24 cellular contexts compared by ENCODE assay signal in genomic region chr7:5550385-5550784, GRCh38.
"Had no signal": no experiment of that assay in that cellular context is flagged by ENCODE, and none has a peak within 500 bp of the region (broad histone marks: within the 10 kb centered on the region; RNA-seq: fewer than 3 reads in every experiment).

No MANE protein-coding gene starts in this region.

- ATAC-seq: gastrocnemius medialis; heart left ventricle; lower lobe of right lung; naive thymus-derived CD8-positive, alpha-beta T cell had no signal

- H3K4me3 ChIP-seq: breast epithelium, colonic mucosa, esophagus squamous epithelium, gastrocnemius medialis, heart left ventricle, lower lobe of right lung, prostate gland, spleen, tibial artery had no signal

- H3K9me3 ChIP-seq: breast epithelium, colonic mucosa, esophagus squamous epithelium, gastrocnemius medialis, heart left ventricle, lower lobe of right lung, prostate gland, spleen, tibial artery had no signal

- DNase-seq: activated CD4-positive, alpha-beta memory T cell treated with anti-CD3 and anti-CD28 coated beads for 36 hours; activated CD4-positive, alpha-beta T cell treated with anti-CD3 and anti-CD28 coated beads for 4 hours; activated CD4-positive, CD25-positive, alpha-beta regulatory T cell; activated effector memory CD4-positive, alpha-beta T cell treated with Interleukin-2 at 50 U/mL for 16 hours; activated naive CD4-positive, alpha-beta T cell treated with anti-CD3 and anti-CD28 coated beads for 36 hours; activated naive CD8-positive, alpha-beta T cell treated with anti-CD3 and anti-CD28 coated beads, Interleukin-2, amount 10 ng/mL, durations not matched to agents 7 days and 5 days; activated T-cell treated with anti-CD3 and anti-CD28 coated beads, Interleukin-2, amount 50 U/mL, for 48 hours; amniotic stem cell; colonic mucosa; esophagus squamous epithelium; gastrocnemius medialis; heart left ventricle; kidney; lower lobe of right lung; naive thymus-derived CD8-positive, alpha-beta T cell; spleen; stimulated activated CD4-positive, alpha-beta T cell treated with anti-CD3 and anti-CD28 coated beads, Interleukin-4, amount 100 ng/mL, for 1 hour; substantia nigra; T-helper 9 cell; tibial artery had no signal

- H3K9me3 Mint-ChIP-seq: activated CD4-positive, alpha-beta memory T cell treated with anti-CD3 and anti-CD28 coated beads for 36 hours; activated naive CD4-positive, alpha-beta T cell treated with anti-CD3 and anti-CD28 coated beads for 36 hours; activated naive CD8-positive, alpha-beta T cell treated with anti-CD3 and anti-CD28 coated beads, Interleukin-2, amount 10 ng/mL, durations not matched to agents 7 days and 5 days; mesothelial cell of epicardium; naive thymus-derived CD8-positive, alpha-beta T cell; stimulated activated naive CD8-positive, alpha-beta T cell treated with anti-CD3 and anti-CD28 coated beads, Interleukin-15, Interleukin-2, amounts not matched to agents 100 ng/mL and 50 ng/mL, for 24 hours had no signal

- H3K4me1 ChIP-seq: colonic mucosa had no signal

- H3K27me3 Mint-ChIP-seq: activated CD4-positive, alpha-beta memory T cell treated with anti-CD3 and anti-CD28 coated beads for 36 hours; activated naive CD8-positive, alpha-beta T cell treated with anti-CD3 and anti-CD28 coated beads, Interleukin-2, amount 10 ng/mL, durations not matched to agents 7 days and 5 days; naive thymus-derived CD8-positive, alpha-beta T cell; stimulated activated naive CD8-positive, alpha-beta T cell treated with anti-CD3 and anti-CD28 coated beads, Interleukin-15, Interleukin-2, amounts not matched to agents 100 ng/mL and 50 ng/mL, for 24 hours had no signal

- H3K27ac Mint-ChIP-seq: activated CD4-positive, alpha-beta memory T cell treated with anti-CD3 and anti-CD28 coated beads for 36 hours; activated naive CD4-positive, alpha-beta T cell treated with anti-CD3 and anti-CD28 coated beads for 36 hours; activated naive CD8-positive, alpha-beta T cell treated with anti-CD3 and anti-CD28 coated beads, Interleukin-2, amount 10 ng/mL, durations not matched to agents 7 days and 5 days; mesothelial cell of epicardium; stimulated activated naive CD8-positive, alpha-beta T cell treated with anti-CD3 and anti-CD28 coated beads, Interleukin-15, Interleukin-2, amounts not matched to agents 100 ng/mL and 50 ng/mL, for 24 hours had no signal

- H3K4me3 Mint-ChIP-seq: activated CD4-positive, alpha-beta memory T cell treated with anti-CD3 and anti-CD28 coated beads for 36 hours; activated naive CD4-positive, alpha-beta T cell treated with anti-CD3 and anti-CD28 coated beads for 36 hours; activated naive CD8-positive, alpha-beta T cell treated with anti-CD3 and anti-CD28 coated beads, Interleukin-2, amount 10 ng/mL, durations not matched to agents 7 days and 5 days; mesothelial cell of epicardium; naive thymus-derived CD8-positive, alpha-beta T cell; stimulated activated naive CD8-positive, alpha-beta T cell treated with anti-CD3 and anti-CD28 coated beads, Interleukin-15, Interleukin-2, amounts not matched to agents 100 ng/mL and 50 ng/mL, for 24 hours had no signal

- H3K36me3 Mint-ChIP-seq: activated CD4-positive, alpha-beta memory T cell treated with anti-CD3 and anti-CD28 coated beads for 36 hours; mesothelial cell of epicardium; naive thymus-derived CD8-positive, alpha-beta T cell had no signal

- H3K27ac ChIP-seq: breast epithelium, colonic mucosa, gastrocnemius medialis, lower lobe of right lung, prostate gland, tibial artery had no signal

- H3K27me3 ChIP-seq: breast epithelium, colonic mucosa, esophagus squamous epithelium, gastrocnemius medialis, heart left ventricle, spleen, tibial artery had no signal

- H3K36me3 ChIP-seq: breast epithelium, colonic mucosa, esophagus squamous epithelium, gastrocnemius medialis, heart left ventricle, lower lobe of right lung, prostate gland, spleen, tibial artery had no signal
